Comparison of ENCODE assay signal across 2 cellular contexts in the genomic region with DNA sequence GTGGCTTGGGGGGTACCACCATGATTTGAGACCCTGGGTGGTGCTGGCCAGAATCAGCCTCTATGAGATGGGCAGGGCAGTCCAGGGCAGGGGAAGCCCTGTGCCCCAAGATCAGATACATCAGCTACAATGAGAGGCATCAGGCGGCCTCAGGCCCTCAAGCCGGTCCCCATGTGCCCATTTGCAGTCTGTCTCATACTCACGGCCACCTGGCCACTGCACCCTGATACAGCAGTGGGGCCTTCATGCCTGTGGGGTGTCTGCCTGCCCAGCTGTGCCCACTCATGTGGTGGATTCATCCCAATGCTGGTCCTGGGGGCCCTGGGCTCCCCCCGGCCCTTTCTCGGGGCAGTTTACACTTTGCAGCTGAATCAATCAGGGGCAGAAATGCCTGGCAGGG.
A peak's percentile ranks its signal among the peaks of the same experiment; 100 is the strongest.
TF ChIP-seq lines count a peak whose summit lies in the region.

No MANE protein-coding gene starts in this region.

TF ChIP-seq in HepG2, 621 proteins besides CTCF, POLR2A, EP300 and RAD21:
- 0 out of 2 replicates have a peak, but pooled peaks have one; percentile 22 for TF ChIP-seq BORCS8-MEF2B (CRISPR knock-in tag; IDR thresholded peaks at IDR 0.05)
- TF ChIP-seq ZBTB3 (CRISPR knock-in tag; IDR thresholded peaks at IDR 0.05; ENCODE audit: borderline replicate concordance, low read depth) = no peak
- TF ChIP-seq, protein P1, sequence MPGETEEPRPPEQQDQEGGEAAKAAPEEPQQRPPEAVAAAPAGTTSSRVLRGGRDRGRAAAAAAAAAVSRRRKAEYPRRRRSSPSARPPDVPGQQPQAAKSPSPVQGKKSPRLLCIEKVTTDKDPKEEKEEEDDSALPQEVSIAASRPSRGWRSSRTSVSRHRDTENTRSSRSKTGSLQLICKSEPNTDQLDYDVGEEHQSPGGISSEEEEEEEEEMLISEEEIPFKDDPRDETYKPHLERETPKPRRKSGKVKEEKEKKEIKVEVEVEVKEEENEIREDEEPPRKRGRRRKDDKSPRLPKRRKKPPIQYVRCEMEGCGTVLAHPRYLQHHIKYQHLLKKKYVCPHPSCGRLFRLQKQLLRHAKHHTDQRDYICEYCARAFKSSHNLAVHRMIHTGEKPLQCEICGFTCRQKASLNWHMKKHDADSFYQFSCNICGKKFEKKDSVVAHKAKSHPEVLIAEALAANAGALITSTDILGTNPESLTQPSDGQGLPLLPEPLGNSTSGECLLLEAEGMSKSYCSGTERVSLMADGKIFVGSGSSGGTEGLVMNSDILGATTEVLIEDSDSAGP (CRISPR knock-in tag; IDR thresholded peaks at IDR 0.05; ENCODE audit: borderline replicate concordance) = 0 out of 2 replicates have a peak, but pooled peaks have one; percentile 41
- no peak for TF ChIP-seq ZNF253 (CRISPR knock-in tag; IDR thresholded peaks at IDR 0.05; ENCODE audit: borderline replicate concordance)
- TF ChIP-seq XRCC5 (optimal IDR thresholded peaks at IDR 0.05; ENCODE audit: low read length) = no peak
- TF ChIP-seq ZNF713 (CRISPR knock-in tag; IDR thresholded peaks at IDR 0.05) = no peak
- no peak for TF ChIP-seq SAP130 (CRISPR knock-in tag; IDR thresholded peaks at IDR 0.05; ENCODE audit: low read depth)
- no peak for TF ChIP-seq NR2C2 (CRISPR knock-in tag; IDR thresholded peaks at IDR 0.05; ENCODE audit: borderline replicate concordance)

TF ChIP-seq in GM23338, 12 proteins besides CTCF, POLR2A, EP300 and RAD21:
- no peak for TF ChIP-seq NANOG (IDR thresholded peaks at IDR 0.05; ENCODE audit: borderline replicate concordance)
- no peak for TF ChIP-seq POLR2AphosphoS5 (IDR thresholded peaks at IDR 0.05; ENCODE audit: low read depth)
- TF ChIP-seq, protein P2, sequence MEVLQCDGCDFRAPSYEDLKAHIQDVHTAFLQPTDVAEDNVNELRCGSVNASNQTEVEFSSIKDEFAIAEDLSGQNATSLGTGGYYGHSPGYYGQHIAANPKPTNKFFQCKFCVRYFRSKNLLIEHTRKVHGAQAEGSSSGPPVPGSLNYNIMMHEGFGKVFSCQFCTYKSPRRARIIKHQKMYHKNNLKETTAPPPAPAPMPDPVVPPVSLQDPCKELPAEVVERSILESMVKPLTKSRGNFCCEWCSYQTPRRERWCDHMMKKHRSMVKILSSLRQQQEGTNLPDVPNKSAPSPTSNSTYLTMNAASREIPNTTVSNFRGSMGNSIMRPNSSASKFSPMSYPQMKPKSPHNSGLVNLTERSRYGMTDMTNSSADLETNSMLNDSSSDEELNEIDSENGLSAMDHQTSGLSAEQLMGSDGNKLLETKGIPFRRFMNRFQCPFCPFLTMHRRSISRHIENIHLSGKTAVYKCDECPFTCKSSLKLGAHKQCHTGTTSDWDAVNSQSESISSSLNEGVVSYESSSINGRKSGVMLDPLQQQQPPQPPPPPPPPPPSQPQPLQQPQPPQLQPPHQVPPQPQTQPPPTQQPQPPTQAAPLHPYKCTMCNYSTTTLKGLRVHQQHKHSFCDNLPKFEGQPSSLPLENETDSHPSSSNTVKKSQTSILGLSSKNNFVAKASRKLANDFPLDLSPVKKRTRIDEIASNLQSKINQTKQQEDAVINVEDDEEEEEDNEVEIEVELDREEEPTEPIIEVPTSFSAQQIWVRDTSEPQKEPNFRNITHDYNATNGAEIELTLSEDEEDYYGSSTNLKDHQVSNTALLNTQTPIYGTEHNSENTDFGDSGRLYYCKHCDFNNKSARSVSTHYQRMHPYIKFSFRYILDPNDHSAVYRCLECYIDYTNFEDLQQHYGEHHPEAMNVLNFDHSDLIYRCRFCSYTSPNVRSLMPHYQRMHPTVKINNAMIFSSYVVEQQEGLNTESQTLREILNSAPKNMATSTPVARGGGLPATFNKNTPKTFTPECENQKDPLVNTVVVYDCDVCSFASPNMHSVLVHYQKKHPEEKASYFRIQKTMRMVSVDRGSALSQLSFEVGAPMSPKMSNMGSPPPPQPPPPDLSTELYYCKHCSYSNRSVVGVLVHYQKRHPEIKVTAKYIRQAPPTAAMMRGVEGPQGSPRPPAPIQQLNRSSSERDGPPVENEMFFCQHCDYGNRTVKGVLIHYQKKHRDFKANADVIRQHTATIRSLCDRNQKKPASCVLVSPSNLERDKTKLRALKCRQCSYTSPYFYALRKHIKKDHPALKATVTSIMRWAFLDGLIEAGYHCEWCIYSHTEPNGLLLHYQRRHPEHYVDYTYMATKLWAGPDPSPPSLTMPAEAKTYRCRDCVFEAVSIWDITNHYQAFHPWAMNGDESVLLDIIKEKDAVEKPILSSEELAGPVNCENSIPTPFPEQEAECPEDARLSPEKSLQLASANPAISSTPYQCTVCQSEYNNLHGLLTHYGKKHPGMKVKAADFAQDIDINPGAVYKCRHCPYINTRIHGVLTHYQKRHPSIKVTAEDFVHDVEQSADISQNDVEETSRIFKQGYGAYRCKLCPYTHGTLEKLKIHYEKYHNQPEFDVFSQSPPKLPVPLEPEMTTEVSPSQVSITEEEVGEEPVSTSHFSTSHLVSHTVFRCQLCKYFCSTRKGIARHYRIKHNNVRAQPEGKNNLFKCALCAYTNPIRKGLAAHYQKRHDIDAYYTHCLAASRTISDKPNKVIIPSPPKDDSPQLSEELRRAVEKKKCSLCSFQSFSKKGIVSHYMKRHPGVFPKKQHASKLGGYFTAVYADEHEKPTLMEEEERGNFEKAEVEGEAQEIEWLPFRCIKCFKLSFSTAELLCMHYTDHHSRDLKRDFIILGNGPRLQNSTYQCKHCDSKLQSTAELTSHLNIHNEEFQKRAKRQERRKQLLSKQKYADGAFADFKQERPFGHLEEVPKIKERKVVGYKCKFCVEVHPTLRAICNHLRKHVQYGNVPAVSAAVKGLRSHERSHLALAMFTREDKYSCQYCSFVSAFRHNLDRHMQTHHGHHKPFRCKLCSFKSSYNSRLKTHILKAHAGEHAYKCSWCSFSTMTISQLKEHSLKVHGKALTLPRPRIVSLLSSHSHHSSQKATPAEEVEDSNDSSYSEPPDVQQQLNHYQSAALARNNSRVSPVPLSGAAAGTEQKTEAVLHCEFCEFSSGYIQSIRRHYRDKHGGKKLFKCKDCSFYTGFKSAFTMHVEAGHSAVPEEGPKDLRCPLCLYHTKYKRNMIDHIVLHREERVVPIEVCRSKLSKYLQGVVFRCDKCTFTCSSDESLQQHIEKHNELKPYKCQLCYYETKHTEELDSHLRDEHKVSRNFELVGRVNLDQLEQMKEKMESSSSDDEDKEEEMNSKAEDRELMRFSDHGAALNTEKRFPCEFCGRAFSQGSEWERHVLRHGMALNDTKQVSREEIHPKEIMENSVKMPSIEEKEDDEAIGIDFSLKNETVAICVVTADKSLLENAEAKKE (CRISPR knock-in tag; IDR thresholded peaks at IDR 0.05) = no peak
- TF ChIP-seq STAT1 (IDR thresholded peaks at IDR 0.05; ENCODE audit: unreplicated experiment) = no peak
- TF ChIP-seq JUNB (IDR thresholded peaks at IDR 0.05; ENCODE audit: unreplicated experiment) = no peak
- TF ChIP-seq, protein P3, sequence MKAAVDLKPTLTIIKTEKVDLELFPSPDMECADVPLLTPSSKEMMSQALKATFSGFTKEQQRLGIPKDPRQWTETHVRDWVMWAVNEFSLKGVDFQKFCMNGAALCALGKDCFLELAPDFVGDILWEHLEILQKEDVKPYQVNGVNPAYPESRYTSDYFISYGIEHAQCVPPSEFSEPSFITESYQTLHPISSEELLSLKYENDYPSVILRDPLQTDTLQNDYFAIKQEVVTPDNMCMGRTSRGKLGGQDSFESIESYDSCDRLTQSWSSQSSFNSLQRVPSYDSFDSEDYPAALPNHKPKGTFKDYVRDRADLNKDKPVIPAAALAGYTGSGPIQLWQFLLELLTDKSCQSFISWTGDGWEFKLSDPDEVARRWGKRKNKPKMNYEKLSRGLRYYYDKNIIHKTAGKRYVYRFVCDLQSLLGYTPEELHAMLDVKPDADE (IDR thresholded peaks at IDR 0.05) = no peak
- TF ChIP-seq EZH2 (IDR thresholded peaks at IDR 0.05; ENCODE audit: low read depth, unreplicated experiment) = no peak
- no peak for TF ChIP-seq CREB1 (CRISPR knock-in tag; IDR thresholded peaks at IDR 0.05; ENCODE audit: low read depth)
- no peak for TF ChIP-seq ZNF114 (CRISPR knock-in tag; IDR thresholded peaks at IDR 0.05)
- no peak for TF ChIP-seq EZH2phosphoT487 (IDR thresholded peaks at IDR 0.05; ENCODE audit: unreplicated experiment)
- TF ChIP-seq, protein P4, sequence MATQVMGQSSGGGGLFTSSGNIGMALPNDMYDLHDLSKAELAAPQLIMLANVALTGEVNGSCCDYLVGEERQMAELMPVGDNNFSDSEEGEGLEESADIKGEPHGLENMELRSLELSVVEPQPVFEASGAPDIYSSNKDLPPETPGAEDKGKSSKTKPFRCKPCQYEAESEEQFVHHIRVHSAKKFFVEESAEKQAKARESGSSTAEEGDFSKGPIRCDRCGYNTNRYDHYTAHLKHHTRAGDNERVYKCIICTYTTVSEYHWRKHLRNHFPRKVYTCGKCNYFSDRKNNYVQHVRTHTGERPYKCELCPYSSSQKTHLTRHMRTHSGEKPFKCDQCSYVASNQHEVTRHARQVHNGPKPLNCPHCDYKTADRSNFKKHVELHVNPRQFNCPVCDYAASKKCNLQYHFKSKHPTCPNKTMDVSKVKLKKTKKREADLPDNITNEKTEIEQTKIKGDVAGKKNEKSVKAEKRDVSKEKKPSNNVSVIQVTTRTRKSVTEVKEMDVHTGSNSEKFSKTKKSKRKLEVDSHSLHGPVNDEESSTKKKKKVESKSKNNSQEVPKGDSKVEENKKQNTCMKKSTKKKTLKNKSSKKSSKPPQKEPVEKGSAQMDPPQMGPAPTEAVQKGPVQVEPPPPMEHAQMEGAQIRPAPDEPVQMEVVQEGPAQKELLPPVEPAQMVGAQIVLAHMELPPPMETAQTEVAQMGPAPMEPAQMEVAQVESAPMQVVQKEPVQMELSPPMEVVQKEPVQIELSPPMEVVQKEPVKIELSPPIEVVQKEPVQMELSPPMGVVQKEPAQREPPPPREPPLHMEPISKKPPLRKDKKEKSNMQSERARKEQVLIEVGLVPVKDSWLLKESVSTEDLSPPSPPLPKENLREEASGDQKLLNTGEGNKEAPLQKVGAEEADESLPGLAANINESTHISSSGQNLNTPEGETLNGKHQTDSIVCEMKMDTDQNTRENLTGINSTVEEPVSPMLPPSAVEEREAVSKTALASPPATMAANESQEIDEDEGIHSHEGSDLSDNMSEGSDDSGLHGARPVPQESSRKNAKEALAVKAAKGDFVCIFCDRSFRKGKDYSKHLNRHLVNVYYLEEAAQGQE (IDR thresholded peaks at IDR 0.05; ENCODE audit: unreplicated experiment) = no peak
- TF ChIP-seq ZNF331 (CRISPR knock-in tag; IDR thresholded peaks at IDR 0.05; ENCODE audit: low read depth) = no peak
